Comparison of ENCODE assay signal across 19 cellular contexts in the genomic region with DNA sequence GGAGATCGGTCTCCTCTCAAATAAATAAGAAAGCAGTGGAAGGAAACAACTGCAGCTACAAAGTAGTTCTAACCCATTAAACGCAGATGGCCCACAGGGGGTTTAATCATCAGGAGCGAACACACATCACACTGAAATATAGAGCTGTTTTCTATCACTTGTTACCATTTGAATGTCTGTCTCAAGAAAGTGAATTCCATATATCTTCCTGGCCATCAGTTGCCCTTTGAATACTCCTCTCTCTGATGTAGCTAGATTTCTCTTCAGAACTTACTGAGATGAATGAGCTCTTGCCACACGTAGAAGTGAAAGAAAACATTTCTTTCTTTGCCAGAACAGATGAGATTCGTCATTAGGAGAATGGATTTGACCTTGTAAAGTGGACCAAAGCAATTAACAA. TPM values are rescaled to one million over a fixed set of nuclear protein-coding genes. Genes with fewer than 3 reads are reported as not detected.
DNase-seq lines count a peak whose midpoint lies in the region; ATAC-seq, FAIRE-seq and TF ChIP-seq lines count a peak whose summit lies in the region.
"Had no signal": no experiment of that assay in that cellular context is flagged by ENCODE, and none has a peak within 500 bp of the region (broad histone marks: within the 10 kb centered on the region; RNA-seq: fewer than 3 reads in every experiment).

No MANE protein-coding gene starts in this region.

- no peak for ATAC-seq in WTC11

- WGBS in mesenchymal stem cell = 31% methylated on average over 4 of the region's 5 CpGs

- no peak overlapping the region for H3K4me2 ChIP-seq in mesenchymal stem cell (ENCODE audit: low read length, poor library complexity, severe bottlenecking)
- H3K4me2 ChIP-seq: BLaER1 had no signal

- CTCF ChIA-PET in HEK293T (lab: Yijun Ruan, JAX) (interaction anchor here (0.6 to 1.3 kb wide), 3 partner anchors 10 to 116 kb away, joined by 3 to 5 read pairs (median 4); no protein-coding TSS in a partner anchor), WTC11 (lab: Charles Lee) (interaction anchor here (0.5 to 1.3 kb wide), 5 partner anchors 19 to 133 kb away, joined by 3 to 5 read pairs (median 3); no protein-coding TSS in a partner anchor)

- FAIRE-seq in kidney (lab: Jason Lieb, UNC) = no peak

- H3K27me3 Mint-ChIP-seq in type B pancreatic cell (no peaks in the 10 kb centered on the region), WTC11 (ENCODE audit: low read depth) (no peaks in the 10 kb centered on the region)
- H3K27me3 Mint-ChIP-seq: IgD-negative memory B cell had no signal

- H3K27ac Mint-ChIP-seq in type B pancreatic cell (no peak overlapping the region), WTC11 (no peak overlapping the region; the same call in 1 of the 2 replicates)
- H3K27ac Mint-ChIP-seq: H9 had no signal

- DNase-seq in HEK293T (ENCODE audit: extremely low spot score) (no peak), SK-N-MC (ENCODE audit: low read depth, low spot score) (no peak), mesenchymal stem cell (peak; percentile 12), type B pancreatic cell (ENCODE audit: extremely low spot score, unreplicated experiment) (no peak), WTC11 (ENCODE audit: low spot score) (no peak), NCI-H2196 treated with DMSO at 0.1 percent for 48 hours (lab: John Stamatoyannopoulos, UW; ENCODE audit: unreplicated experiment) (no peak), kidney (no peak)
- DNase-seq: H9, NCI-H1417, NCI-H2029, NCI-H226, NCI-H526, Peyer's patch, SHP77, SW 1271 had no signal

- H4K8ac ChIP-seq in mesenchymal stem cell (ENCODE audit: low read length) = no peak overlapping the region

- H3K9me3 Mint-ChIP-seq in type B pancreatic cell = no peaks in the 10 kb centered on the region
- peaks cover 8% of the 10 kb centered on the region for H3K9me3 Mint-ChIP-seq in WTC11

- H3K9me3 ChIP-seq in SK-N-MC (ENCODE audit: low read depth, low read length) = no peaks in the 10 kb centered on the region
- no peaks in the 10 kb centered on the region for H3K9me3 ChIP-seq in mesenchymal stem cell (ENCODE audit: control insufficient read depth, low read length)
- no peaks in the 10 kb centered on the region for H3K9me3 ChIP-seq in kidney (ENCODE audit: control insufficient read depth in 1 of 2, low read length in 2 of 2)
- H3K9me3 ChIP-seq: BLaER1, Peyer's patch had no signal

- H2BK120ac ChIP-seq in mesenchymal stem cell (ENCODE audit: low read depth, low read length) = no peak overlapping the region

- no peak overlapping the region for H3K9ac ChIP-seq in SK-N-MC (ENCODE audit: insufficient read length)
- H3K9ac ChIP-seq in mesenchymal stem cell (ENCODE audit: low read length) = no peak overlapping the region
- H3K9ac ChIP-seq in kidney (ENCODE audit: low read length in 2 of 2) = no peak overlapping the region
- H3K9ac ChIP-seq: BLaER1 had no signal

- H2BK15ac ChIP-seq in mesenchymal stem cell (ENCODE audit: low read depth, poor library complexity, severe bottlenecking) = no peak overlapping the region

- intact Hi-C loops in kidney (cut with DNase I) = no loop called here

- no peak overlapping the region for H2BK12ac ChIP-seq in mesenchymal stem cell (ENCODE audit: low read length in 2 of 2)

- no peak overlapping the region for H3K4ac ChIP-seq in mesenchymal stem cell (ENCODE audit: low read depth in 1 of 2, low read length in 2 of 2)

- H3K27ac ChIP-seq in SK-N-MC (peak overlapping the region; percentile 53; the same call in 1 of the 2 replicates), mesenchymal stem cell (ENCODE audit: low read length, poor library complexity, severe bottlenecking) (no peak overlapping the region), kidney (ENCODE audit: low read depth in 2 of 2, low read length in 2 of 2) (no peak overlapping the region)
- H3K27ac ChIP-seq: BLaER1, Peyer's patch had no signal

- no peaks in the 10 kb centered on the region for H3K79me1 ChIP-seq in mesenchymal stem cell (replicated peaks; ENCODE audit: low read length, poor library complexity, severe bottlenecking)

- H2AK5ac ChIP-seq in mesenchymal stem cell (ENCODE audit: low read length, severe bottlenecking) = no peak overlapping the region

- H4K91ac ChIP-seq in mesenchymal stem cell (ENCODE audit: low read length) = no peak overlapping the region

- no peaks in the 10 kb centered on the region for H3K27me3 ChIP-seq in mesenchymal stem cell (ENCODE audit: control insufficient read depth in 1 of 2, insufficient read depth in 1 of 2, low read length in 2 of 2)
- H3K27me3 ChIP-seq: BLaER1, Peyer's patch had no signal

- H3K4me3 Mint-ChIP-seq in type B pancreatic cell (peak overlapping the region; percentile 16), WTC11 (no peak overlapping the region)
- H3K4me3 Mint-ChIP-seq: H9, IgD-negative memory B cell had no signal

- TF ChIP-seq CTCF in type B pancreatic cell (conservative IDR thresholded peaks at IDR 0.05) (no peak), WTC11 (IDR thresholded peaks at IDR 0.05) (no peak), kidney (IDR thresholded peaks at IDR 0.05; ENCODE audit: borderline replicate concordance, extremely low read depth, insufficient read depth) (no peak)

- H3K4me1 Mint-ChIP-seq in type B pancreatic cell (ENCODE audit: unreplicated experiment) = peaks cover 22% of the 10 kb centered on the region
- peaks cover 15% of the 10 kb centered on the region for H3K4me1 Mint-ChIP-seq in WTC11
- H3K4me1 Mint-ChIP-seq: IgD-negative memory B cell had no signal

- no peaks in the 10 kb centered on the region for H3K36me3 ChIP-seq in SK-N-MC (ENCODE audit: insufficient read depth, low read length)
- H3K36me3 ChIP-seq in mesenchymal stem cell (ENCODE audit: control insufficient read depth in 1 of 2, insufficient read depth in 2 of 2, low read depth in 1 of 2, low read length in 2 of 2) = no peaks in the 10 kb centered on the region
- no peaks in the 10 kb centered on the region for H3K36me3 ChIP-seq in kidney (ENCODE audit: control insufficient read depth in 1 of 2, insufficient read depth in 2 of 2, low read length in 2 of 2)
- H3K36me3 ChIP-seq: BLaER1, Peyer's patch had no signal

- no peak overlapping the region for H3K18ac ChIP-seq in mesenchymal stem cell (ENCODE audit: low read depth in 1 of 2, low read length in 2 of 2)

- no peak overlapping the region for H3K23ac ChIP-seq in mesenchymal stem cell (ENCODE audit: low read length in 2 of 2)

- no peak overlapping the region for H2BK5ac ChIP-seq in mesenchymal stem cell (ENCODE audit: low read depth, low read length, poor library complexity, severe bottlenecking)

- 0 out of 2 replicates have a peak overlapping the region, but pooled peaks have one; percentile 12 for H3K4me3 ChIP-seq in SK-N-MC
- no peak overlapping the region for H3K4me3 ChIP-seq in mesenchymal stem cell (ENCODE audit: insufficient read depth in 1 of 2, low read depth in 1 of 2, low read length in 2 of 2)
- no peak overlapping the region for H3K4me3 ChIP-seq in kidney (ENCODE audit: low read length in 2 of 2)
- H3K4me3 ChIP-seq: BLaER1, Peyer's patch had no signal

- H3K4me1 ChIP-seq in mesenchymal stem cell (ENCODE audit: control insufficient read depth, insufficient read depth, low read depth, low read length) (no peaks in the 10 kb centered on the region), kidney (ENCODE audit: control insufficient read depth in 1 of 2, insufficient read depth in 1 of 2, low read depth in 1 of 2, low read length in 2 of 2) (no peaks in the 10 kb centered on the region)
- H3K4me1 ChIP-seq: BLaER1, Peyer's patch had no signal

- no peak overlapping the region for H3K14ac ChIP-seq in mesenchymal stem cell (ENCODE audit: low read length in 2 of 2)

- POLR2A ChIA-PET in HEK293T (lab: Yijun Ruan, JAX) = no interaction called here
- POLR2A ChIA-PET in WTC11 (lab: Charles Lee) = no interaction called here

- H3K36me3 Mint-ChIP-seq in type B pancreatic cell = no peaks in the 10 kb centered on the region
- peaks cover 2% of the 10 kb centered on the region for H3K36me3 Mint-ChIP-seq in WTC11
- H3K36me3 Mint-ChIP-seq: IgD-negative memory B cell had no signal

- H2AFZ ChIP-seq in mesenchymal stem cell (ENCODE audit: low read depth, low read length) = no peak overlapping the region

TF ChIP-seq in HEK293T, 16 proteins besides CTCF, POLR2A, EP300 and RAD21:
- TF ChIP-seq, protein P1, sequence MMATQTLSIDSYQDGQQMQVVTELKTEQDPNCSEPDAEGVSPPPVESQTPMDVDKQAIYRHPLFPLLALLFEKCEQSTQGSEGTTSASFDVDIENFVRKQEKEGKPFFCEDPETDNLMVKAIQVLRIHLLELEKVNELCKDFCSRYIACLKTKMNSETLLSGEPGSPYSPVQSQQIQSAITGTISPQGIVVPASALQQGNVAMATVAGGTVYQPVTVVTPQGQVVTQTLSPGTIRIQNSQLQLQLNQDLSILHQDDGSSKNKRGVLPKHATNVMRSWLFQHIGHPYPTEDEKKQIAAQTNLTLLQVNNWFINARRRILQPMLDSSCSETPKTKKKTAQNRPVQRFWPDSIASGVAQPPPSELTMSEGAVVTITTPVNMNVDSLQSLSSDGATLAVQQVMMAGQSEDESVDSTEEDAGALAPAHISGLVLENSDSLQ (IDR thresholded peaks at IDR 0.05) = 0 out of 2 replicates have a peak, but pooled peaks have one; percentile 14
- no peak for TF ChIP-seq NFRKB (IDR thresholded peaks at IDR 0.05)

TF ChIP-seq in WTC11, 78 proteins besides CTCF, POLR2A, EP300 and RAD21 (continues in another document):
- no peak for TF ChIP-seq PRRX2 (CRISPR knock-in tag; IDR thresholded peaks at IDR 0.05)
- TF ChIP-seq, protein P2, sequence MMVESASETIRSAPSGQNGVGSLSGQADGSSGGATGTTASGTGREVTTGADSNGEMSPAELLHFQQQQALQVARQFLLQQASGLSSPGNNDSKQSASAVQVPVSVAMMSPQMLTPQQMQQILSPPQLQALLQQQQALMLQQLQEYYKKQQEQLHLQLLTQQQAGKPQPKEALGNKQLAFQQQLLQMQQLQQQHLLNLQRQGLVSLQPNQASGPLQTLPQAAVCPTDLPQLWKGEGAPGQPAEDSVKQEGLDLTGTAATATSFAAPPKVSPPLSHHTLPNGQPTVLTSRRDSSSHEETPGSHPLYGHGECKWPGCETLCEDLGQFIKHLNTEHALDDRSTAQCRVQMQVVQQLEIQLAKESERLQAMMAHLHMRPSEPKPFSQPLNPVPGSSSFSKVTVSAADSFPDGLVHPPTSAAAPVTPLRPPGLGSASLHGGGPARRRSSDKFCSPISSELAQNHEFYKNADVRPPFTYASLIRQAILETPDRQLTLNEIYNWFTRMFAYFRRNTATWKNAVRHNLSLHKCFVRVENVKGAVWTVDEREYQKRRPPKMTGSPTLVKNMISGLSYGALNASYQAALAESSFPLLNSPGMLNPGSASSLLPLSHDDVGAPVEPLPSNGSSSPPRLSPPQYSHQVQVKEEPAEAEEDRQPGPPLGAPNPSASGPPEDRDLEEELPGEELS (CRISPR knock-in tag; IDR thresholded peaks at IDR 0.05) = no peak

RNA-seq across cellular contexts. Expression of a gene that starts 29.2 kb away (rescaled TPM):
- 0.15 TPM for polyA plus RNA-seq in mesenchymal stem cell (2013, experiment 1 of 2)
- polyA plus RNA-seq in mesenchymal stem cell (2013, experiment 2 of 2) = 0.26 TPM
- 2.4 and 7.0 TPM in 2 replicates for total RNA-seq in type B pancreatic cell (ENCODE audit: low replicate concordance)
- total RNA-seq in WTC11 (2021) = 0.25 to 0.78 TPM (median 0.74 TPM) in 3 replicates
- total RNA-seq in kidney = 1.6 TPM
- 0.90 TPM for polyA plus RNA-seq in kidney (ENCODE audit: insufficient read depth, low read depth, low replicate concordance)
- total RNA-seq: HT-29, LHCN-M2, Peyer's patch had no signal
- polyA plus RNA-seq: IgD-negative memory B cell had no signal
